In genomic region chr2:198715304-198715703, GRCh38 we compare ENCODE assay signal across 21 cellular contexts.
"Had no signal": no experiment of that assay in that cellular context is flagged by ENCODE, and none has a peak within 500 bp of the region (broad histone marks: within the 10 kb centered on the region; RNA-seq: fewer than 3 reads in every experiment).

No MANE protein-coding gene starts in this region.

- H3K27me3 ChIP-seq: breast epithelium, heart left ventricle, left lung, pancreas, right atrium auricular region, spleen, upper lobe of right lung had no signal

- H3K4me1 ChIP-seq: breast epithelium, heart left ventricle, left lung, pancreas, psoas muscle, right atrium auricular region, spleen, upper lobe of right lung had no signal

- H3K27ac ChIP-seq: breast epithelium, dorsolateral prefrontal cortex, heart left ventricle, left lung, pancreas, psoas muscle, right atrium auricular region, spleen, upper lobe of right lung had no signal

- DNase-seq: activated CD4-positive, alpha-beta memory T cell treated with anti-CD3 and anti-CD28 coated beads for 36 hours; activated CD4-positive, alpha-beta T cell treated with anti-CD3 and anti-CD28 coated beads for 48 hours; activated CD4-positive, CD25-positive, alpha-beta regulatory T cell; activated effector memory CD4-positive, alpha-beta T cell treated with Interleukin-2 at 50 U/mL for 16 hours; activated naive CD4-positive, alpha-beta T cell treated with anti-CD3 and anti-CD28 coated beads for 36 hours; activated naive CD8-positive, alpha-beta T cell treated with anti-CD3 and anti-CD28 coated beads, Interleukin-2, amount 10 ng/mL, durations not matched to agents 7 days and 5 days; activated T-cell treated with anti-CD3 and anti-CD28 coated beads, Interleukin-2, amount 50 U/mL, for 72 hours; amniotic stem cell; dorsolateral prefrontal cortex; heart left ventricle; left lung; pancreas; psoas muscle; spleen; stimulated activated CD4-positive, alpha-beta T cell treated with anti-CD3 and anti-CD28 coated beads, Interleukin-4, amount 100 ng/mL, for 1 hour; stimulated activated naive CD8-positive, alpha-beta T cell treated with anti-CD3 and anti-CD28 coated beads, Interleukin-15, Interleukin-2, amounts not matched to agents 100 U/mL and 50 U/mL, for 24 hours; T-helper 9 cell; upper lobe of right lung had no signal

- ATAC-seq: activated T-cell treated with anti-CD3 and anti-CD28 coated beads, Interleukin-2, amount 50 U/mL, for 72 hours; heart left ventricle; left lung; natural killer cell treated with Interleukin-12 subunit alpha and Interleukin-12 subunit beta and Interleukin-15 and Interleukin-18, amount 100 ng/mL, for 72 hours; pancreas; psoas muscle; stimulated activated naive CD8-positive, alpha-beta T cell treated with anti-CD3 and anti-CD28 coated beads, Interleukin-15, Interleukin-2, amounts not matched to agents 100 U/mL and 50 U/mL, for 24 hours; upper lobe of right lung had no signal

- H3K36me3 ChIP-seq: breast epithelium, heart left ventricle, left lung, pancreas, right atrium auricular region, spleen, upper lobe of right lung had no signal

- H3K4me3 ChIP-seq: breast epithelium, dorsolateral prefrontal cortex, heart left ventricle, left lung, pancreas, psoas muscle, right atrium auricular region, spleen, upper lobe of right lung had no signal

- H3K9me3 ChIP-seq: breast epithelium, left lung, pancreas, psoas muscle, right atrium auricular region, spleen, upper lobe of right lung had no signal
